1 cellular context compared by ENCODE assay signal in the genomic region with DNA sequence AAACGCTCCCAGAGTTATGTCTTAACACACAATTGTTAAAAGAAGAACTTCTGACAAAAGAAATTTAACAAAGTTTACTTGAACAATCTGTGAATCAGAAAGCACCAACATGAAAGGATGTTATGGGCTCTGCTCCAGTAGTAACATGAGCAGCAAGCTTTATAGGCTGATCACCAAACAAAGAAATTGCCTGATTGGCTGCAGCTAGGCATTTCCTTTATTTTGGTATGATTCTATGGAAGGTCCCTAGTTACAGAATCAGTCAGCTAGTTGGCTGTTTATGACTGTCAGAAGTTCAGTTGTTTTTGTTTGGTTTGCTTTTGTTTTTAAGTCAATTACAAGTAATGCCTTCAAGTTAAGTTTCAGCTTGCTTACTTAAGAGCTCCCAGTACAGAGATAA.
TF ChIP-seq lines count a peak whose summit lies in the region.

No MANE protein-coding gene starts in this region.

TF ChIP-seq in SK-N-SH treated with all-trans-retinoic acid at 6 μM for 48 hours, 23 proteins besides CTCF, POLR2A, EP300 and RAD21:
- TF ChIP-seq, protein P1, sequence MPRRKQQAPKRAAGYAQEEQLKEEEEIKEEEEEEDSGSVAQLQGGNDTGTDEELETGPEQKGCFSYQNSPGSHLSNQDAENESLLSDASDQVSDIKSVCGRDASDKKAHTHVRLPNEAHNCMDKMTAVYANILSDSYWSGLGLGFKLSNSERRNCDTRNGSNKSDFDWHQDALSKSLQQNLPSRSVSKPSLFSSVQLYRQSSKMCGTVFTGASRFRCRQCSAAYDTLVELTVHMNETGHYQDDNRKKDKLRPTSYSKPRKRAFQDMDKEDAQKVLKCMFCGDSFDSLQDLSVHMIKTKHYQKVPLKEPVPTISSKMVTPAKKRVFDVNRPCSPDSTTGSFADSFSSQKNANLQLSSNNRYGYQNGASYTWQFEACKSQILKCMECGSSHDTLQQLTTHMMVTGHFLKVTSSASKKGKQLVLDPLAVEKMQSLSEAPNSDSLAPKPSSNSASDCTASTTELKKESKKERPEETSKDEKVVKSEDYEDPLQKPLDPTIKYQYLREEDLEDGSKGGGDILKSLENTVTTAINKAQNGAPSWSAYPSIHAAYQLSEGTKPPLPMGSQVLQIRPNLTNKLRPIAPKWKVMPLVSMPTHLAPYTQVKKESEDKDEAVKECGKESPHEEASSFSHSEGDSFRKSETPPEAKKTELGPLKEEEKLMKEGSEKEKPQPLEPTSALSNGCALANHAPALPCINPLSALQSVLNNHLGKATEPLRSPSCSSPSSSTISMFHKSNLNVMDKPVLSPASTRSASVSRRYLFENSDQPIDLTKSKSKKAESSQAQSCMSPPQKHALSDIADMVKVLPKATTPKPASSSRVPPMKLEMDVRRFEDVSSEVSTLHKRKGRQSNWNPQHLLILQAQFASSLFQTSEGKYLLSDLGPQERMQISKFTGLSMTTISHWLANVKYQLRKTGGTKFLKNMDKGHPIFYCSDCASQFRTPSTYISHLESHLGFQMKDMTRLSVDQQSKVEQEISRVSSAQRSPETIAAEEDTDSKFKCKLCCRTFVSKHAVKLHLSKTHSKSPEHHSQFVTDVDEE (CRISPR knock-in tag; IDR thresholded peaks at IDR 0.05) = no peak
- TF ChIP-seq, protein P2, sequence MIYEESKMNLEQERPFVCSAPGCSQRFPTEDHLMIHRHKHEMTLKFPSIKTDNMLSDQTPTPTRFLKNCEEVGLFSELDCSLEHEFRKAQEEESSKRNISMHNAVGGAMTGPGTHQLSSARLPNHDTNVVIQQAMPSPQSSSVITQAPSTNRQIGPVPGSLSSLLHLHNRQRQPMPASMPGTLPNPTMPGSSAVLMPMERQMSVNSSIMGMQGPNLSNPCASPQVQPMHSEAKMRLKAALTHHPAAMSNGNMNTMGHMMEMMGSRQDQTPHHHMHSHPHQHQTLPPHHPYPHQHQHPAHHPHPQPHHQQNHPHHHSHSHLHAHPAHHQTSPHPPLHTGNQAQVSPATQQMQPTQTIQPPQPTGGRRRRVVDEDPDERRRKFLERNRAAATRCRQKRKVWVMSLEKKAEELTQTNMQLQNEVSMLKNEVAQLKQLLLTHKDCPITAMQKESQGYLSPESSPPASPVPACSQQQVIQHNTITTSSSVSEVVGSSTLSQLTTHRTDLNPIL (CRISPR knock-in tag; IDR thresholded peaks at IDR 0.05; ENCODE audit: low read depth) = no peak
- TF ChIP-seq ZNF70 (CRISPR knock-in tag; IDR thresholded peaks at IDR 0.05) (no peak), TOX (CRISPR knock-in tag; IDR thresholded peaks at IDR 0.05; ENCODE audit: borderline replicate concordance) (no peak), BACH2 (CRISPR knock-in tag; IDR thresholded peaks at IDR 0.05; ENCODE audit: borderline replicate concordance) (no peak), ISL1 (CRISPR knock-in tag; IDR thresholded peaks at IDR 0.05) (no peak), CSDC2 (CRISPR knock-in tag; IDR thresholded peaks at IDR 0.05) (no peak), ZFP30 (CRISPR knock-in tag; IDR thresholded peaks at IDR 0.05) (no peak), SNAI2 (CRISPR knock-in tag; IDR thresholded peaks at IDR 0.05) (no peak), ZNF8 (CRISPR knock-in tag; IDR thresholded peaks at IDR 0.05) (no peak), ARNTL (CRISPR knock-in tag; IDR thresholded peaks at IDR 0.05; ENCODE audit: borderline replicate concordance, low read depth) (no peak)
- TF ChIP-seq, protein P3, sequence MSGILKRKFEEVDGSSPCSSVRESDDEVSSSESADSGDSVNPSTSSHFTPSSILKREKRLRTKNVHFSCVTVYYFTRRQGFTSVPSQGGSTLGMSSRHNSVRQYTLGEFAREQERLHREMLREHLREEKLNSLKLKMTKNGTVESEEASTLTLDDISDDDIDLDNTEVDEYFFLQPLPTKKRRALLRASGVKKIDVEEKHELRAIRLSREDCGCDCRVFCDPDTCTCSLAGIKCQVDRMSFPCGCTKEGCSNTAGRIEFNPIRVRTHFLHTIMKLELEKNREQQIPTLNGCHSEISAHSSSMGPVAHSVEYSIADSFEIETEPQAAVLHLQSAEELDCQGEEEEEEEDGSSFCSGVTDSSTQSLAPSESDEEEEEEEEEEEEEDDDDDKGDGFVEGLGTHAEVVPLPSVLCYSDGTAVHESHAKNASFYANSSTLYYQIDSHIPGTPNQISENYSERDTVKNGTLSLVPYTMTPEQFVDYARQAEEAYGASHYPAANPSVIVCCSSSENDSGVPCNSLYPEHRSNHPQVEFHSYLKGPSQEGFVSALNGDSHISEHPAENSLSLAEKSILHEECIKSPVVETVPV (CRISPR knock-in tag; IDR thresholded peaks at IDR 0.05) = no peak
- TF ChIP-seq, protein P4, sequence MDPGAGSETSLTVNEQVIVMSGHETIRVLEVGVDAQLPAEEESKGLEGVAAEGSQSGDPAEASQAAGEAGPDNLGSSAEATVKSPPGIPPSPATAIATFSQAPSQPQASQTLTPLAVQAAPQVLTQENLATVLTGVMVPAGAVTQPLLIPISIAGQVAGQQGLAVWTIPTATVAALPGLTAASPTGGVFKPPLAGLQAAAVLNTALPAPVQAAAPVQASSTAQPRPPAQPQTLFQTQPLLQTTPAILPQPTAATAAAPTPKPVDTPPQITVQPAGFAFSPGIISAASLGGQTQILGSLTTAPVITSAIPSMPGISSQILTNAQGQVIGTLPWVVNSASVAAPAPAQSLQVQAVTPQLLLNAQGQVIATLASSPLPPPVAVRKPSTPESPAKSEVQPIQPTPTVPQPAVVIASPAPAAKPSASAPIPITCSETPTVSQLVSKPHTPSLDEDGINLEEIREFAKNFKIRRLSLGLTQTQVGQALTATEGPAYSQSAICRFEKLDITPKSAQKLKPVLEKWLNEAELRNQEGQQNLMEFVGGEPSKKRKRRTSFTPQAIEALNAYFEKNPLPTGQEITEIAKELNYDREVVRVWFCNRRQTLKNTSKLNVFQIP (CRISPR knock-in tag; IDR thresholded peaks at IDR 0.05; ENCODE audit: borderline replicate concordance, low read depth) = no peak
